10 cellular contexts compared by ENCODE assay signal in the genomic region with DNA sequence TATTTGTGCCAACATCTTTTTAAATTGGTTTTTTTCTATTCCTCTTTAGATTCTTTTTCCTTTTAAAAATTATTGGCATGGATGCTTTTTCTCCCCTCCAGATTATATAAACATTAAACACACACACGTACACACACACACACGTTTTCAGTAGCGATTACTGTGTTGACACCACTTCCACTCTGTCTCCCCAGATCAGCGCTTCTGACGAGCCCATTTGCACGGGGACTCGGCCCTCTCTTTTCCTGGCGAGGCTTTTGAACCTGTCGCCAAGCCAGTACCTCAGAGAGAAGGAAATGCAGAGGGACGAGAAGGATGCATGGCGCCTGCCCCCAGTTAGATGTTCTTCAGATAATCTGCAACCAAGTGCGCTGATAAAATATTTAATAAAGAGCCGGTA. TPM values are rescaled to one million over a fixed set of nuclear protein-coding genes. Genes with fewer than 3 reads are reported as not detected.
DNase-seq lines count a peak whose midpoint lies in the region; ATAC-seq, FAIRE-seq and TF ChIP-seq lines count a peak whose summit lies in the region.
"Had no signal": no experiment of that assay in that cellular context is flagged by ENCODE, and none has a peak within 500 bp of the region (broad histone marks: within the 10 kb centered on the region; RNA-seq: fewer than 3 reads in every experiment).

No MANE protein-coding gene starts in this region.

- peak overlapping the region; percentile 33 for H3K4me3 ChIP-seq in A673 (ENCODE audit: low read depth, low read length, poor library complexity, severe bottlenecking)
- H3K4me3 ChIP-seq in keratinocyte (ENCODE audit: control insufficient read depth in 2 of 3, extremely low read depth in 1 of 3, insufficient read depth in 2 of 3, low read depth in 1 of 3, low read length in 3 of 3), result peak overlapping the region in 2 of 3 experiments; percentile 55 to 59

- no peaks in the 10 kb centered on the region for H3K9me3 Mint-ChIP-seq in activated CD8-positive, alpha-beta memory T cell treated with anti-CD3 and anti-CD28 coated beads, Interleukin-2, amount 10 ng/mL, durations not matched to agents 7 days and 5 days (ENCODE audit: low read depth)
- no peaks in the 10 kb centered on the region for H3K9me3 Mint-ChIP-seq in type B pancreatic cell

- H3K4me3 Mint-ChIP-seq in activated CD8-positive, alpha-beta memory T cell treated with anti-CD3 and anti-CD28 coated beads, Interleukin-2, amount 10 ng/mL, durations not matched to agents 7 days and 5 days, result peak overlapping the region; percentile 64
- H3K4me3 Mint-ChIP-seq in type B pancreatic cell, result peak overlapping the region; percentile 82

- no peak overlapping the region for H3K27ac Mint-ChIP-seq in activated CD8-positive, alpha-beta memory T cell treated with anti-CD3 and anti-CD28 coated beads, Interleukin-2, amount 10 ng/mL, durations not matched to agents 7 days and 5 days
- H3K27ac Mint-ChIP-seq in type B pancreatic cell, result no peak overlapping the region

- TF ChIP-seq CTCF in A673 (conservative IDR thresholded peaks at IDR 0.05; ENCODE audit: low read depth, low read length) (no peak), GM13977 (IDR thresholded peaks at IDR 0.05; ENCODE audit: extremely low read depth, insufficient read depth, missing control alignments) (no peak), keratinocyte (optimal IDR thresholded peaks at IDR 0.05 in 1 of 3, IDR thresholded peaks at IDR 0.05 in 1 of 3, conservative IDR thresholded peaks at IDR 0.05 in 1 of 3; ENCODE audit: extremely low read depth in 1 of 3, insufficient read depth in 2 of 3, low read length in 3 of 3) (no peak), type B pancreatic cell (conservative IDR thresholded peaks at IDR 0.05) (no peak)

- H3K9me1 ChIP-seq in keratinocyte (ENCODE audit: control insufficient read depth, extremely low read depth, insufficient read depth, low read length), result no peaks in the 10 kb centered on the region

- CTCF ChIA-PET in A673 (lab: Charles Lee), result no interaction called here
- CTCF ChIA-PET in activated CD8-positive, alpha-beta memory T cell treated with anti-CD3 and anti-CD28 coated beads, Interleukin-2, amount 10 ng/mL, durations not matched to agents 7 days and 5 days (lab: Charles Lee), result no interaction called here

- H3K9ac ChIP-seq in keratinocyte (ENCODE audit: control insufficient read depth, extremely low read depth, insufficient read depth, low read length), result no peak overlapping the region

- H3K9me3 ChIP-seq in A673 (ENCODE audit: low read depth, low read length, poor library complexity, severe bottlenecking), result no peaks in the 10 kb centered on the region
- no peaks in the 10 kb centered on the region for H3K9me3 ChIP-seq in keratinocyte (ENCODE audit: control insufficient read depth, low read depth, low read length)

- peaks cover 45% of the 10 kb centered on the region for H3K4me1 Mint-ChIP-seq in activated CD8-positive, alpha-beta memory T cell treated with anti-CD3 and anti-CD28 coated beads, Interleukin-2, amount 10 ng/mL, durations not matched to agents 7 days and 5 days
- peaks cover 25% of the 10 kb centered on the region for H3K4me1 Mint-ChIP-seq in type B pancreatic cell (ENCODE audit: unreplicated experiment)

- POLR2A ChIA-PET in A673 (lab: Charles Lee; ENCODE audit: low non-redundant PET), result interaction anchor here (0.6 kb wide), 1 partner anchor 893 kb away, joined by 4 read pairs; no protein-coding TSS in a partner anchor

- no peak for FAIRE-seq in keratinocyte (lab: Jason Lieb, UNC)
- FAIRE-seq: colon had no signal

- H3K4me1 ChIP-seq in A673 (ENCODE audit: insufficient read depth, low read length, poor library complexity, severe bottlenecking) (peaks cover 8% of the 10 kb centered on the region), keratinocyte (ENCODE audit: control insufficient read depth, extremely low read depth, insufficient read depth, low read length) (peaks cover 11% of the 10 kb centered on the region)

- H3K27me3 ChIP-seq in A673 (replicated peaks; ENCODE audit: insufficient read depth, low read depth, low read length, poor library complexity), result peaks cover 5% of the 10 kb centered on the region
- H3K27me3 ChIP-seq in keratinocyte (ENCODE audit: control insufficient read depth, extremely low read depth, insufficient read depth, low read length), result peaks cover 57% of the 10 kb centered on the region

- dilution Hi-C loops in keratinocyte (cut with MboI; ENCODE audit: extremely low pct_ligation_motif_present, low sequenced_read_pairs), result no loop called here

- H3K79me2 ChIP-seq in keratinocyte (ENCODE audit: control insufficient read depth, insufficient read depth, low read length), result no peaks in the 10 kb centered on the region

- H3K36me3 ChIP-seq in A673 (ENCODE audit: insufficient read depth, low read length, poor library complexity, severe bottlenecking) (no peaks in the 10 kb centered on the region), keratinocyte (ENCODE audit: control insufficient read depth in 2 of 2, extremely low read depth in 1 of 2, insufficient read depth in 2 of 2, low read length in 2 of 2) (no peaks in the 10 kb centered on the region)

- in situ Hi-C loops in GM13977 (cut with MboI; ENCODE audit: low pct_unique_long_range_greater_than_20kb, low sequenced_read_pairs, unreplicated experiment), result no loop called here

- intact Hi-C loops in A673 (cut with micrococcal nuclease; ENCODE audit: unreplicated experiment), result no loop called here

- DNase-seq in A673 (ENCODE audit: low spot score) (no peak), GM13977 (ENCODE audit: low spot score) (peak; percentile 36), keratinocyte (ENCODE audit: low read depth, low spot score) (no peak), type B pancreatic cell (ENCODE audit: extremely low spot score, unreplicated experiment) (no peak), medulla oblongata (ENCODE audit: extremely low spot score) (no peak)
- DNase-seq in activated CD8-positive, alpha-beta memory T cell treated with anti-CD3 and anti-CD28 coated beads, Interleukin-2, amount 10 ng/mL, durations not matched to agents 7 days and 5 days, result no peak

- no peak overlapping the region for H3K27ac ChIP-seq in A673 (ENCODE audit: low read depth, low read length, poor library complexity, severe bottlenecking)
- no peak overlapping the region for H3K27ac ChIP-seq in keratinocyte (ENCODE audit: control insufficient read depth, insufficient read depth, low read length)

- peaks cover 12% of the 10 kb centered on the region for H3K36me3 Mint-ChIP-seq in activated CD8-positive, alpha-beta memory T cell treated with anti-CD3 and anti-CD28 coated beads, Interleukin-2, amount 10 ng/mL, durations not matched to agents 7 days and 5 days
- H3K36me3 Mint-ChIP-seq in type B pancreatic cell, result peaks cover 8% of the 10 kb centered on the region

- peaks cover 4% of the 10 kb centered on the region for H4K20me1 ChIP-seq in keratinocyte (ENCODE audit: control insufficient read depth, extremely low read depth, insufficient read depth, low read length)

- no peak overlapping the region for H2AFZ ChIP-seq in keratinocyte (ENCODE audit: control insufficient read depth, low read length)

- peak; percentile 21 for ATAC-seq in HG03378 (IDR thresholded peaks at IDR 0.05; ENCODE audit: unreplicated experiment)
- ATAC-seq in activated CD8-positive, alpha-beta memory T cell treated with anti-CD3 and anti-CD28 coated beads, Interleukin-2, amount 10 ng/mL, durations not matched to agents 7 days and 5 days, result peak; percentile 40
- no peak for ATAC-seq in GM18519 (IDR thresholded peaks at IDR 0.05; ENCODE audit: low FRiP score, unreplicated experiment)

- peaks cover 58% of the 10 kb centered on the region for H3K27me3 Mint-ChIP-seq in activated CD8-positive, alpha-beta memory T cell treated with anti-CD3 and anti-CD28 coated beads, Interleukin-2, amount 10 ng/mL, durations not matched to agents 7 days and 5 days
- H3K27me3 Mint-ChIP-seq in type B pancreatic cell, result peaks cover 77% of the 10 kb centered on the region

- no TSS peak for BruUV-seq in A673 (replicated peaks; lab: Mats Ljungman, UMichigan)

- H3K4me2 ChIP-seq in keratinocyte (ENCODE audit: control insufficient read depth, extremely low read depth, insufficient read depth, low read depth, low read length), result peak overlapping the region; percentile 85

RNA-seq across cellular contexts. Expression of gene TBR1, which starts 1.1 kb away (rescaled TPM):
- total RNA-seq in A673 (2021) (0.17 and 0.44 TPM in 2 replicates), type B pancreatic cell (ENCODE audit: low replicate concordance) (1.1 TPM in 1 of 2 replicates, not detected in the other)
- under 1 TPM in 1 of 2 experiments, not detected in 1; 0.05 TPM for total RNA-seq in activated CD8-positive, alpha-beta memory T cell treated with anti-CD3 and anti-CD28 coated beads, Interleukin-2, amount 10 ng/mL, durations not matched to agents 7 days and 5 days
- polyA plus RNA-seq in keratinocyte, result 0.03 TPM in 1 of 3 replicates, not detected in the others
- not detected for polyA plus RNA-seq in keratinocyte (2011; ENCODE audit: low read depth)
- polyA plus RNA-seq in keratinocyte (2011; cell fraction: cytosol; rRNA removed), result not detected in 2 replicates
- 0.17 and 0.18 TPM in 2 replicates for polyA plus RNA-seq in keratinocyte (2011; cell fraction: nucleus; rRNA removed)
- polyA plus RNA-seq in keratinocyte (2012; ENCODE audit: low replicate concordance), result 0.06 TPM in 1 of 2 replicates, not detected in the other
- 0.03 TPM in 2 of 3 replicates, not detected in the other for polyA minus RNA-seq in keratinocyte
- not detected for polyA minus RNA-seq in keratinocyte (2011; cell fraction: cytosol; rRNA and poly(A)+ RNA removed)
- polyA minus RNA-seq in keratinocyte (2011; cell fraction: nucleus; rRNA and poly(A)+ RNA removed), result 0.21 and 0.54 TPM in 2 replicates
- total RNA-seq: subcutaneous adipose tissue had no signal
